ENCODE assay signal across 23 cellular contexts in the genomic region with DNA sequence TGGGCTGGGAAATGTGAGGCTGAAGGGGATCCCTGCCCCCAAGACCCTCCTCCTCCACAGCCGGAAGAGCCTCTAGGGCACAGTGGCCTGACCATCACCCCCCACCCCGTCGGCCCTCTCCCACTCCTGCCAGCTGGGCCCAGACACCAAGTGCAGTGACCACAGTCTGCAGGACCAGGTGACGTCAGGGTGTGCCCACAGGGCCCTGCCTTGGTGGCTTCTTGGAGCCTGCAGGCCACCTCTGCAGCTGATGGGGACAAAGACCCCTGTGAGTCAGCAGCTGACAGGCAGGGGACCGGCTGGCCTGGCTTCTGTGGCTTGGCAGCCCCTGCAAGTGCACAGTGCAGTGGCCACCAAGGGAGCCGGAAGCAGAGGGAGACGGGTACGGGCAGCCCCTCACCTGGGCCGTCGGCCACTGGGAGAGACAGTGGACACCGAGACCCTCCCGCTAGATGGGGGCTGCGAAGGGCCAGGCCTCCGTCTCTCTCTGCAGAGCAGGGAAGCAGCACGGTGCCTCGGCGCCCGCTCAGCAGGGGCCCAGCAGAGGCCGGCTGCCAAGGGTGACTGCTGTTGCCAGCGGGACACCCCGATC.
DNase-seq lines count a peak whose midpoint lies in the region; ATAC-seq lines count a peak whose summit lies in the region.
"Had no signal": no experiment of that assay in that cellular context is flagged by ENCODE, and none has a peak within 500 bp of the region (broad histone marks: within the 10 kb centered on the region; RNA-seq: fewer than 3 reads in every experiment).

No MANE protein-coding gene starts in this region.

- no peak overlapping the region for H3K4me3 Mint-ChIP-seq in CD4-positive, CD25-positive, alpha-beta regulatory T cell
- H3K4me3 Mint-ChIP-seq: CD8-positive, alpha-beta T cell had no signal

- no peaks in the 10 kb centered on the region for H3K36me3 ChIP-seq in CD4-positive, CD25-positive, alpha-beta regulatory T cell (ENCODE audit: control insufficient read depth, insufficient read depth, low read length)
- peaks cover 16% of the 10 kb centered on the region for H3K36me3 ChIP-seq in NT2/D1 (ENCODE audit: insufficient read depth, insufficient read length, low read length)
- H3K36me3 ChIP-seq: adrenal gland, gastroesophageal sphincter, Peyer's patch, SJCRH30, uterus had no signal

- peaks cover 26% of the 10 kb centered on the region for H3K4me1 ChIP-seq in CD4-positive, CD25-positive, alpha-beta regulatory T cell (ENCODE audit: control insufficient read depth, insufficient read depth, low read length, poor library complexity, severe bottlenecking)
- peaks cover 25% of the 10 kb centered on the region for H3K4me1 ChIP-seq in NT2/D1 (ENCODE audit: insufficient read depth, insufficient read length)
- H3K4me1 ChIP-seq in right cardiac atrium (ENCODE audit: control insufficient read depth, insufficient read depth, low read length): no peaks in the 10 kb centered on the region
- H3K4me1 ChIP-seq: adrenal gland, uterus had no signal

- no peak for DNase-seq in CD4-positive, CD25-positive, alpha-beta regulatory T cell
- DNase-seq in NT2/D1 (ENCODE audit: low read depth, low spot score) (no peak), right cardiac atrium (peak in 2 of 3 donors; percentile 32 to 47), posterior cingulate gyrus (peak in 6 of 10 donors; percentile 6 to 84 (median 46)), inferior parietal cortex (ENCODE audit: extremely low spot score) (no peak), NCI-H226 (no peak)
- DNase-seq: activated gamma-delta T cell; activated T-cell treated with anti-CD3 and anti-CD28 coated beads for 4 hours; adrenal gland; CD8-positive, alpha-beta T cell; KG1; NCI-H1436 treated with DMSO at 0.1 percent for 48 hours; NCI-H2107; NCI-H510A treated with DMSO at 0.1 percent for 48 hours; nucleus accumbens; SJCRH30; stimulated activated CD4-positive, alpha-beta T cell treated with anti-CD3 and anti-CD28 coated beads, Interleukin-4, amount 100 ng/mL, for 4 hours; uterus had no signal

- H3K36me3 Mint-ChIP-seq in CD4-positive, CD25-positive, alpha-beta regulatory T cell: no peaks in the 10 kb centered on the region

- H3K27ac Mint-ChIP-seq in CD4-positive, CD25-positive, alpha-beta regulatory T cell: peak overlapping the region in 2 of 3 donors; percentile 92 to 99

- no peaks in the 10 kb centered on the region for H3K9me3 ChIP-seq in CD4-positive, CD25-positive, alpha-beta regulatory T cell (ENCODE audit: control insufficient read depth in 2 of 2, low read length in 2 of 2)
- H3K9me3 ChIP-seq in NT2/D1 (ENCODE audit: insufficient read depth, low read length) (no peaks in the 10 kb centered on the region), right cardiac atrium (ENCODE audit: control insufficient read depth, low read length) (no peaks in the 10 kb centered on the region)
- H3K9me3 ChIP-seq: adrenal gland, gastroesophageal sphincter, Peyer's patch, SJCRH30, uterus had no signal

- intact Hi-C loops in right cardiac atrium (cut with DNase I): no loop called here
- intact Hi-C loops in posterior cingulate gyrus (cut with DNase I): no loop called here

- peaks cover 0 to 1% (median 0%) of the 10 kb centered on the region in 7 donors for H3K9me3 Mint-ChIP-seq in CD4-positive, CD25-positive, alpha-beta regulatory T cell
- H3K9me3 Mint-ChIP-seq: activated CD4-positive, alpha-beta memory T cell treated with anti-CD3 and anti-CD28 coated beads, Interleukin-2, amount 10 ng/mL, durations not matched to agents 7 days and 5 days; CD8-positive, alpha-beta T cell had no signal

- H3K4me1 Mint-ChIP-seq in CD4-positive, CD25-positive, alpha-beta regulatory T cell: peaks cover 7 to 49% (median 22%) of the 10 kb centered on the region in 4 donors

- no peak for ATAC-seq in CD4-positive, CD25-positive, alpha-beta regulatory T cell (ENCODE audit: low read depth in 2 of 2)
- no peak for ATAC-seq in right cardiac atrium
- ATAC-seq in HG03045 (IDR thresholded peaks at IDR 0.05; ENCODE audit: unreplicated experiment): no peak
- ATAC-seq: CD8-positive, alpha-beta T cell; gastroesophageal sphincter had no signal

- H3K27ac ChIP-seq in CD4-positive, CD25-positive, alpha-beta regulatory T cell (ENCODE audit: insufficient read depth, low read length, poor library complexity, severe bottlenecking): no peak overlapping the region
- no peak overlapping the region for H3K27ac ChIP-seq in right cardiac atrium (ENCODE audit: low read length)
- H3K27ac ChIP-seq: adrenal gland, coronary artery, gastroesophageal sphincter, Peyer's patch, SJCRH30, uterus had no signal

- peaks cover 11% of the 10 kb centered on the region for H3K27me3 Mint-ChIP-seq in CD4-positive, CD25-positive, alpha-beta regulatory T cell
- H3K27me3 Mint-ChIP-seq: activated CD4-positive, alpha-beta memory T cell treated with anti-CD3 and anti-CD28 coated beads, Interleukin-2, amount 10 ng/mL, durations not matched to agents 7 days and 5 days had no signal

- peak overlapping the region; percentile 25 for H3K9ac ChIP-seq in NT2/D1 (ENCODE audit: insufficient read length, low read depth)

- H3K4me3 ChIP-seq in CD4-positive, CD25-positive, alpha-beta regulatory T cell (ENCODE audit: low read depth, low read length): no peak overlapping the region
- H3K4me3 ChIP-seq in NT2/D1 (ENCODE audit: insufficient read length, low read depth): no peak overlapping the region
- no peak overlapping the region for H3K4me3 ChIP-seq in right cardiac atrium (ENCODE audit: low read length)
- H3K4me3 ChIP-seq: adrenal gland, coronary artery, gastroesophageal sphincter, Peyer's patch, SJCRH30, uterus had no signal

- no peaks in the 10 kb centered on the region for H3K27me3 ChIP-seq in CD4-positive, CD25-positive, alpha-beta regulatory T cell (ENCODE audit: control insufficient read depth, insufficient read depth, low read length)
- H3K27me3 ChIP-seq in NT2/D1 (ENCODE audit: insufficient read depth, insufficient read length): no peaks in the 10 kb centered on the region
- H3K27me3 ChIP-seq in right cardiac atrium (ENCODE audit: control insufficient read depth, insufficient read depth): no peaks in the 10 kb centered on the region
- H3K27me3 ChIP-seq: adrenal gland, gastroesophageal sphincter, Peyer's patch, SJCRH30, uterus had no signal

- 96% methylated on average over 21 of the region's 21 CpGs for WGBS in right cardiac atrium

Comparison
In these comparisons a context has a peak if more than half of its experiments do, and no peak if none do; other contexts are left out.
1. DNase-seq: peak in right cardiac atrium (2 of 3) and posterior cingulate gyrus (6 of 10); none in CD4-positive, CD25-positive, alpha-beta regulatory T cell (0 of 3), NT2/D1 (single experiment), inferior parietal cortex (single experiment) and NCI-H226 (single experiment).